In the genomic region with DNA sequence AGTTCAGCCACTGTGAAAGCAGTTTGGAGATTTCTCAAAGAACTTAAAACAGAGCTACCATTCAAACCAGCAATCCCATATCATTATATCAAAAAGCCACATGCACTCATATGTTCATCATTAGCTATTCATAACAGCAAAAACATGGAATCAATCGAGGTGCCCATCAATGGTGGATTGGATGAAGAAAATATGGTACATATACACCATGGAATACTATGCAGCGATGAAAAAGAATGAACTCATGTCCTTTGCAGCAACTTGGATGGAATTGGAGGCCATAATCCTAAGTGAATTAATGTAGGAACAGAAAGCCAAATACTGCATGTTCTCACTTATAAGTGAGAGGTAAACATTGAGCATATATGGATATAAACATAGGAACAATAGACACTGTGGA, we compare ENCODE assay signal across 34 cellular contexts. TPM values are rescaled to one million over a fixed set of nuclear protein-coding genes. Genes with fewer than 3 reads are reported as not detected.
"Had no signal": no experiment of that assay in that cellular context is flagged by ENCODE, and none has a peak within 500 bp of the region (broad histone marks: within the 10 kb centered on the region; RNA-seq: fewer than 3 reads in every experiment).

No MANE protein-coding gene starts in this region.

- H3K36me3 ChIP-seq: adrenal gland, brain microvascular endothelial cell, breast epithelium had no signal

- H3K9me3 ChIP-seq: adrenal gland, body of pancreas, breast epithelium had no signal

- H3K4me1 Mint-ChIP-seq: activated B cell treated with CpG ODN at 0.5 μM for 24 hours; activated CD4-positive, alpha-beta T cell treated with anti-CD3 and anti-CD28 coated beads, Interleukin-2, amount 10 ng/mL, durations not matched to agents 24 days and 14 days; activated naive CD8-positive, alpha-beta T cell treated with anti-CD3 and anti-CD28 coated beads for 36 hours; activated T-helper 17 cell treated with anti-CD3 and anti-CD28 coated beads, Interleukin-2, amount 50 U/mL, for 72 hours had no signal

- H3K27me3 Mint-ChIP-seq: activated B cell treated with CpG ODN at 0.5 μM for 24 hours; activated CD4-positive, alpha-beta memory T cell treated with anti-CD3 and anti-CD28 coated beads for 36 hours; activated CD4-positive, alpha-beta T cell treated with anti-CD3 and anti-CD28 coated beads, Interleukin-2, amount 10 ng/mL, durations not matched to agents 24 days and 14 days; activated CD8-positive, alpha-beta T cell treated with anti-CD3 and anti-CD28 coated beads for 36 hours; activated naive CD8-positive, alpha-beta T cell treated with anti-CD3 and anti-CD28 coated beads for 36 hours; activated T-helper 17 cell treated with anti-CD3 and anti-CD28 coated beads, Interleukin-2, amount 50 U/mL, for 72 hours had no signal

- H3K27me3 ChIP-seq: adrenal gland, body of pancreas, brain microvascular endothelial cell, breast epithelium had no signal

- H3K27ac ChIP-seq: adrenal gland, body of pancreas, brain microvascular endothelial cell, breast epithelium, VCaP had no signal

- H3K36me3 Mint-ChIP-seq: activated CD4-positive, alpha-beta memory T cell treated with anti-CD3 and anti-CD28 coated beads for 36 hours had no signal

- H3K4me1 ChIP-seq: adrenal gland, body of pancreas, breast epithelium had no signal

- FAIRE-seq: TTC549 had no signal

- ATAC-seq: activated CD8-positive, alpha-beta T cell treated with anti-CD3 and anti-CD28 coated beads for 36 hours; activated naive CD4-positive, alpha-beta T cell treated with anti-CD3 and anti-CD28 coated beads, Interleukin-2, amount 50 U/mL, for 72 hours; activated T-cell treated with anti-CD3 and anti-CD28 coated beads, Interleukin-2, amount 50 U/mL, for 4 hours; activated T-cell treated with anti-CD3 and anti-CD28 coated beads, Interleukin-2, amount 50 U/mL, for 72 hours; activated T-helper 17 cell treated with anti-CD3 and anti-CD28 coated beads, Interleukin-2, amount 50 U/mL, for 72 hours; body of pancreas had no signal

- H3K4me3 ChIP-seq: adrenal gland, body of pancreas, breast epithelium had no signal

- DNase-seq: activated B cell treated with CpG ODN at 0.5 μM for 24 hours; activated CD4-positive, alpha-beta memory T cell treated with anti-CD3 and anti-CD28 coated beads for 36 hours; activated CD4-positive, alpha-beta T cell treated with anti-CD3 and anti-CD28 coated beads for 4 hours; activated CD4-positive, alpha-beta T cell treated with anti-CD3 and anti-CD28 coated beads, Interleukin-2, amount 10 ng/mL, durations not matched to agents 24 days and 14 days; activated CD4-positive, alpha-beta T cell treated with anti-CD3 and anti-CD28 coated beads, Interleukin-2, amount 50 U/mL, for 1 hour; activated CD4-positive, alpha-beta T cell treated with anti-CD3 and anti-CD28 coated beads, Interleukin-2, amount 50 U/mL, for 4 hours; activated CD4-positive, CD25-positive, alpha-beta regulatory T cell treated with anti-CD3 and anti-CD28 coated beads, Interleukin-2, amount 50 U/mL, for 72 hours; activated CD8-positive, alpha-beta memory T cell treated with anti-CD3 and anti-CD28 coated beads, Interleukin-2, amount 50 U/mL, for 4 hours; activated CD8-positive, alpha-beta T cell treated with anti-CD3 and anti-CD28 coated beads for 36 hours; activated effector memory CD4-positive, alpha-beta T cell treated with anti-CD3 and anti-CD28 coated beads, Interleukin-2, amount 50 U/mL, for 16 hours; activated gamma-delta T cell treated with Interleukin-2 at 50 U/mL for 16 hours; activated naive CD4-positive, alpha-beta T cell; activated naive CD4-positive, alpha-beta T cell treated with anti-CD3 and anti-CD28 coated beads for 36 hours; activated naive CD4-positive, alpha-beta T cell treated with anti-CD3 and anti-CD28 coated beads, Interleukin-2, amount 50 U/mL, for 16 hours; activated naive CD8-positive, alpha-beta T cell treated with anti-CD3 and anti-CD28 coated beads for 36 hours; activated T-cell treated with anti-CD3 and anti-CD28 coated beads for 4 hours; activated T-cell treated with anti-CD3 and anti-CD28 coated beads, Interleukin-2, amount 50 U/mL, for 1 hour; activated T-cell treated with anti-CD3 and anti-CD28 coated beads, Interleukin-2, amount 50 U/mL, for 4 hours; activated T-cell treated with anti-CD3 and anti-CD28 coated beads, Interleukin-2, amount 50 U/mL, for 72 hours; adrenal gland; amniotic stem cell; aorta; body of pancreas; brain microvascular endothelial cell; central memory CD4-positive, alpha-beta T cell; T-helper 2 cell; T-helper 9 cell had no signal

- H3K4me3 Mint-ChIP-seq: activated B cell treated with CpG ODN at 0.5 μM for 24 hours; activated CD4-positive, alpha-beta memory T cell treated with anti-CD3 and anti-CD28 coated beads for 36 hours; activated CD4-positive, alpha-beta T cell treated with anti-CD3 and anti-CD28 coated beads, Interleukin-2, amount 10 ng/mL, durations not matched to agents 24 days and 14 days; activated CD8-positive, alpha-beta T cell treated with anti-CD3 and anti-CD28 coated beads for 36 hours; activated naive CD4-positive, alpha-beta T cell treated with anti-CD3 and anti-CD28 coated beads for 36 hours; activated naive CD8-positive, alpha-beta T cell treated with anti-CD3 and anti-CD28 coated beads for 36 hours; activated T-cell treated with anti-CD3 and anti-CD28 coated beads, Interleukin-2, amount 50 U/mL, for 4 hours; activated T-cell treated with anti-CD3 and anti-CD28 coated beads, Interleukin-2, amount 50 U/mL, for 72 hours; activated T-helper 1 cell treated with anti-CD3 and anti-CD28 coated beads, Interleukin-12 subunit alpha, Interleukin-12 subunit beta, Interleukin-2, Interleukin-4 antibody, amounts not matched to agents 30 ng/mL and 10 ng/mL and 1 ng/mL, durations not matched to agents 14 hours and 24 hours and 36 hours; activated T-helper 17 cell treated with anti-CD3 and anti-CD28 coated beads, Interleukin-2, amount 50 U/mL, for 72 hours; T-helper 2 cell treated with Interferon-gamma antibody and Interleukin-4, amounts not matched to agents 5 μg/mL and 100 μg/mL, for 36 hours had no signal

- H3K9me3 Mint-ChIP-seq: activated B cell treated with CpG ODN at 0.5 μM for 24 hours; activated naive CD8-positive, alpha-beta T cell treated with anti-CD3 and anti-CD28 coated beads for 36 hours had no signal

- H3K27ac Mint-ChIP-seq: activated B cell treated with CpG ODN at 0.5 μM for 24 hours; activated CD4-positive, alpha-beta memory T cell treated with anti-CD3 and anti-CD28 coated beads for 36 hours; activated CD4-positive, alpha-beta T cell treated with anti-CD3 and anti-CD28 coated beads, Interleukin-2, amount 10 ng/mL, durations not matched to agents 24 days and 14 days; activated CD8-positive, alpha-beta T cell treated with anti-CD3 and anti-CD28 coated beads for 36 hours; activated naive CD4-positive, alpha-beta T cell treated with anti-CD3 and anti-CD28 coated beads for 36 hours; activated naive CD4-positive, alpha-beta T cell treated with anti-CD3 and anti-CD28 coated beads, Interleukin-2, amount 50 U/mL, for 72 hours; activated naive CD8-positive, alpha-beta T cell treated with anti-CD3 and anti-CD28 coated beads for 36 hours; activated T-cell treated with anti-CD3 and anti-CD28 coated beads, Interleukin-2, amount 50 U/mL, for 72 hours; activated T-helper 1 cell treated with anti-CD3 and anti-CD28 coated beads, Interleukin-12 subunit alpha, Interleukin-12 subunit beta, Interleukin-2, Interleukin-4 antibody, amounts not matched to agents 30 ng/mL and 10 ng/mL and 1 ng/mL, durations not matched to agents 14 hours and 24 hours and 36 hours; activated T-helper 17 cell treated with anti-CD3 and anti-CD28 coated beads, Interleukin-2, amount 50 U/mL, for 72 hours; T-helper 2 cell treated with Interferon-gamma antibody and Interleukin-4, amounts not matched to agents 5 μg/mL and 100 μg/mL, for 36 hours had no signal

RNA-seq across cellular contexts. Expression of a gene that starts 32.1 kb away (rescaled TPM):
- polyA plus RNA-seq: aorta had no signal
